ENCODE assay signal across 1 cellular context in genomic region chr11:57712256-57713150, GRCh38.
TF ChIP-seq lines count a peak whose summit lies in the region.

Gene TMX2 (plus strand): TSS chr11:57712593. CDS start chr11:57712619, 26 bp downstream.

TF ChIP-seq in K562, 482 proteins besides CTCF, POLR2A, EP300 and RAD21 (continued from another document and continues in another):
- no peak for TF ChIP-seq SRSF7 (optimal IDR thresholded peaks at IDR 0.05; ENCODE audit: low read depth, low read length)
- no peak for TF ChIP-seq PTTG1 (tag; IDR thresholded peaks at IDR 0.05; ENCODE audit: low read depth)
- TF ChIP-seq PRDM10 (IDR thresholded peaks at IDR 0.05; ENCODE audit: partially characterized antibody), result no peak
- TF ChIP-seq PML (IDR thresholded peaks at IDR 0.05; ENCODE audit: low read length), result peak; percentile 61; the same call in 1 of the 2 replicates
- TF ChIP-seq HSF4 (CRISPR knock-in tag; IDR thresholded peaks at IDR 0.05; ENCODE audit: borderline replicate concordance), result no peak
- no peak for TF ChIP-seq PYGO2 (tag; IDR thresholded peaks at IDR 0.05)
- no peak for TF ChIP-seq MCM7 (IDR thresholded peaks at IDR 0.05)
- no peak for TF ChIP-seq KLF6 (CRISPR knock-in tag; IDR thresholded peaks at IDR 0.05; ENCODE audit: borderline replicate concordance)
- TF ChIP-seq TCF15 (CRISPR knock-in tag; IDR thresholded peaks at IDR 0.05), result no peak
- TF ChIP-seq ARID4B (CRISPR knock-in tag; IDR thresholded peaks at IDR 0.05), result 0 out of 2 replicates have a peak, but pooled peaks have one; percentile 7
- peak; percentile 50; the same call in 1 of the 2 replicates for TF ChIP-seq MTA3 (IDR thresholded peaks at IDR 0.05; ENCODE audit: borderline replicate concordance)
- TF ChIP-seq ZNF354B (CRISPR knock-in tag; IDR thresholded peaks at IDR 0.05), result no peak
- TF ChIP-seq FIP1L1 (IDR thresholded peaks at IDR 0.05; ENCODE audit: low read depth, low read length, poor library complexity, severe bottlenecking), result no peak
- no peak for TF ChIP-seq ZNF668 (CRISPR knock-in tag; IDR thresholded peaks at IDR 0.05)
- no peak for TF ChIP-seq ELK3 (CRISPR knock-in tag; IDR thresholded peaks at IDR 0.05)
- no peak for TF ChIP-seq FOXP4 (CRISPR knock-in tag; IDR thresholded peaks at IDR 0.05; ENCODE audit: borderline replicate concordance)
- no peak for TF ChIP-seq ESRRB (CRISPR knock-in tag; IDR thresholded peaks at IDR 0.05; ENCODE audit: borderline replicate concordance)
- no peak for TF ChIP-seq THRA (IDR thresholded peaks at IDR 0.05)
- TF ChIP-seq PHF21A (IDR thresholded peaks at IDR 0.05; ENCODE audit: borderline replicate concordance, low read depth), result no peak
- TF ChIP-seq HDAC3 (IDR thresholded peaks at IDR 0.05; ENCODE audit: borderline replicate concordance, partially characterized antibody), result no peak
- no peak for TF ChIP-seq NCOA4 (IDR thresholded peaks at IDR 0.05; ENCODE audit: partially characterized antibody)
- no peak for TF ChIP-seq CBFA2T2 (conservative IDR thresholded peaks at IDR 0.05)
- TF ChIP-seq FOXA1 (IDR thresholded peaks at IDR 0.05; ENCODE audit: borderline replicate concordance), result no peak
- peak; percentile 66; the same call in 1 of the 2 replicates for TF ChIP-seq KAT7 (CRISPR knock-in tag; IDR thresholded peaks at IDR 0.05; ENCODE audit: borderline replicate concordance)
- TF ChIP-seq EZH2 (IDR thresholded peaks at IDR 0.05; ENCODE audit: borderline replicate concordance, low read depth, low read length), result no peak
- no peak for TF ChIP-seq U2AF1 (optimal IDR thresholded peaks at IDR 0.05; ENCODE audit: low read depth, low read length)
- TF ChIP-seq BDP1 (IDR thresholded peaks at IDR 0.05; ENCODE audit: insufficient read depth, insufficient read length), result no peak
- no peak for TF ChIP-seq NCOR1 (IDR thresholded peaks at IDR 0.05)
- no peak for TF ChIP-seq HOXB6 (CRISPR knock-in tag; IDR thresholded peaks at IDR 0.05; ENCODE audit: borderline replicate concordance)
- TF ChIP-seq TEAD1 (CRISPR knock-in tag; IDR thresholded peaks at IDR 0.05), result no peak; a peak in 1 of 4 replicates
- no peak for TF ChIP-seq NFE2L1 (tag; IDR thresholded peaks at IDR 0.05; ENCODE audit: borderline replicate concordance, low read depth)
- peak; percentile 42 for TF ChIP-seq SP1 (CRISPR knock-in tag; IDR thresholded peaks at IDR 0.05)
- TF ChIP-seq, protein P1, sequence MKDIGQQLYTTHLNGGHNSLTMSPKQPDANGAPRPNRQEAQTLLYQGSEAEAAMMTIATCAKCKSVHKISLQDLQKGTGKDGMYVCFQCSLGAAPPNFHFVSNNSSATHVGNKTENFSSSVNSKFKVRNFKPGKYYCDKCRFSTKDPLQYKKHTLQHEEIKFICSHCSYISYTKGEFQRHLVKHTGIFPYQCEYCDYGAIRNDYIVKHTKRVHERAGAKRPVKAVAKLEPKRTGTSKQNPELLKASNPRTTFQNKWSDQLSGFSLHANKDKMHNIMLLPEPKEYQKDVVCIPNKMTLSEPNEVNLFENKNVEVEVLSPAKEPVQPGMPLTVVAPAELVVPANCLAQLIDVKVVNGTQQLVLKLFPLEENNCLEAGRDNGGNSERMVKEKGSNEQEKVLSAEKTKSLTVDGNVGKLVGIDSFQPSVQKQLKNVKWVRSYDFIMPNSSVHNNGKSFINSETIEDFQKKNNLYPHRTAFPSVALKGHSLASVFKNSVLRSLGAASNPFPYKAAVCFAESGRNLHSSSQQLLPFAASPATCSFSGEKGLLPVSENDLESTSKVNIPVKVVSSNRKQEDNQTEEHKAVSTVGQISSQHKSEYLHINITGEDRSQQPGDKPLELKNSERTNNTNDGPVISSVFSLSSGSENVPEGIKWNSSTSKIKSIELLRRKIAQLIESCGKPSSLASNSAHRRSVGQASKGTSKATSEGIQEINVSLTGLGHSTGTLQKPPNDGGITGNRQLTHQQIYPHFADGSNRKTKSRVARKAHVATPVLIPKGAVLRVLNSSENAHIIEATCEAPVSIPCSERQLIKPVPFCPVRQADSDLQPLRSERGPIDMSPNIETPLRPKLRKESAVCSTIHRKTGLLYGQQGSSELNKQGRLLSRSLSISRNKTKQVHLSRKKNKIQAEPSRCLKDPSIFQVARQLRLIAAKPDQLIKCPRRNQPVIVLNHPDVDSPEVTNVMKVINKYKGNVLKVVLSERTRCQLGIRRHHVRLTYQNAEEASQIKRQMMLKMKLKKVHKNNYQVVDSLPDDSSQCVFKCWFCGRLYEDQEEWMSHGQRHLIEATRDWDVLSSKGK (CRISPR knock-in tag; IDR thresholded peaks at IDR 0.05), result no peak; the same call in 1 of the 2 replicates
- TF ChIP-seq ZNF584 (CRISPR knock-in tag; IDR thresholded peaks at IDR 0.05; ENCODE audit: low read depth), result no peak
- TF ChIP-seq JUND (IDR thresholded peaks at IDR 0.05; ENCODE audit: borderline replicate concordance, low read depth, low read length), result no peak; the same call in 1 of the 2 replicates
- no peak for TF ChIP-seq JUND (tag; IDR thresholded peaks at IDR 0.05; ENCODE audit: borderline replicate concordance, low read depth, low read length)
- no peak for TF ChIP-seq ZNF175 (CRISPR knock-in tag; IDR thresholded peaks at IDR 0.05; ENCODE audit: low read depth)
- no peak for TF ChIP-seq DDX20 (tag; IDR thresholded peaks at IDR 0.05; ENCODE audit: low read depth)
- TF ChIP-seq HIVEP1 (CRISPR knock-in tag; IDR thresholded peaks at IDR 0.05), result no peak
- no peak for TF ChIP-seq LCOR (CRISPR knock-in tag; IDR thresholded peaks at IDR 0.05)
- no peak for TF ChIP-seq ZNF696 (CRISPR knock-in tag; conservative IDR thresholded peaks at IDR 0.05)
- TF ChIP-seq, protein P2, sequence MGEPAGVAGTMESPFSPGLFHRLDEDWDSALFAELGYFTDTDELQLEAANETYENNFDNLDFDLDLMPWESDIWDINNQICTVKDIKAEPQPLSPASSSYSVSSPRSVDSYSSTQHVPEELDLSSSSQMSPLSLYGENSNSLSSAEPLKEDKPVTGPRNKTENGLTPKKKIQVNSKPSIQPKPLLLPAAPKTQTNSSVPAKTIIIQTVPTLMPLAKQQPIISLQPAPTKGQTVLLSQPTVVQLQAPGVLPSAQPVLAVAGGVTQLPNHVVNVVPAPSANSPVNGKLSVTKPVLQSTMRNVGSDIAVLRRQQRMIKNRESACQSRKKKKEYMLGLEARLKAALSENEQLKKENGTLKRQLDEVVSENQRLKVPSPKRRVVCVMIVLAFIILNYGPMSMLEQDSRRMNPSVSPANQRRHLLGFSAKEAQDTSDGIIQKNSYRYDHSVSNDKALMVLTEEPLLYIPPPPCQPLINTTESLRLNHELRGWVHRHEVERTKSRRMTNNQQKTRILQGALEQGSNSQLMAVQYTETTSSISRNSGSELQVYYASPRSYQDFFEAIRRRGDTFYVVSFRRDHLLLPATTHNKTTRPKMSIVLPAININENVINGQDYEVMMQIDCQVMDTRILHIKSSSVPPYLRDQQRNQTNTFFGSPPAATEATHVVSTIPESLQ (CRISPR knock-in tag; IDR thresholded peaks at IDR 0.05), result peak; percentile 94; the same call in 1 of the 2 replicates
- no peak for TF ChIP-seq RFX5 (IDR thresholded peaks at IDR 0.05; ENCODE audit: low read depth, low read length)
- TF ChIP-seq TRIM25 (IDR thresholded peaks at IDR 0.05; ENCODE audit: borderline replicate concordance), result no peak
